ENCODE assay signal across 1 cellular context in genomic region chr16:89909777-89910716, GRCh38.
A peak's percentile ranks its signal among the peaks of the same experiment; 100 is the strongest.
TF ChIP-seq lines count a peak whose summit lies in the region.

No MANE protein-coding gene starts in this region.

TF ChIP-seq in K562, 482 proteins besides CTCF, POLR2A, EP300 and RAD21 (continued from another document):
- TF ChIP-seq ZBTB43 (CRISPR knock-in tag; IDR thresholded peaks at IDR 0.05) (no peak), CHD4 (IDR thresholded peaks at IDR 0.05; ENCODE audit: insufficient read depth, insufficient replicate concordance, low read depth, low read length, poor library complexity, severe bottlenecking) (no peak), SNRNP70 (optimal IDR thresholded peaks at IDR 0.05; ENCODE audit: low read depth, low read length) (no peak), YY1 (IDR thresholded peaks at IDR 0.05; ENCODE audit: borderline replicate concordance in 1 of 3, control insufficient read depth in 1 of 3, extremely low read depth in 1 of 3, insufficient read depth in 3 of 3, insufficient read length in 1 of 3, insufficient replicate concordance in 2 of 3, low read depth in 1 of 3, low read length in 2 of 3) (peak in 1 of 3 experiments; percentile 14), ZNF57 (CRISPR knock-in tag; IDR thresholded peaks at IDR 0.05) (no peak), SRF (CRISPR knock-in tag; IDR thresholded peaks at IDR 0.05) (peak in 1 of 2 experiments; percentile 26; a peak in 1 of 4 replicates), MYBL2 (IDR thresholded peaks at IDR 0.05; ENCODE audit: low read depth) (no peak), MYBL2 (CRISPR knock-in tag; IDR thresholded peaks at IDR 0.05; ENCODE audit: borderline replicate concordance) (no peak), CBX1 (IDR thresholded peaks at IDR 0.05; ENCODE audit: low read depth) (no peak), ZNF785 (CRISPR knock-in tag; IDR thresholded peaks at IDR 0.05) (no peak), POLR2G (IDR thresholded peaks at IDR 0.05; ENCODE audit: low read depth, low read length) (0 out of 2 replicates have a peak, but pooled peaks have one; percentile 22), NFIC (IDR thresholded peaks at IDR 0.05) (peak; percentile 52), DDX20 (tag; IDR thresholded peaks at IDR 0.05; ENCODE audit: low read depth) (no peak), USF1 (CRISPR knock-in tag; IDR thresholded peaks at IDR 0.05) (0 out of 2 replicates have a peak, but pooled peaks have one; percentile 19), ZNF445 (CRISPR knock-in tag; IDR thresholded peaks at IDR 0.05; ENCODE audit: low read depth) (no peak), SAFB2 (IDR thresholded peaks at IDR 0.05; ENCODE audit: borderline replicate concordance, low read depth, low read length, severe bottlenecking) (no peak)
